ENCODE assay signal across 18 cellular contexts in the genomic region with DNA sequence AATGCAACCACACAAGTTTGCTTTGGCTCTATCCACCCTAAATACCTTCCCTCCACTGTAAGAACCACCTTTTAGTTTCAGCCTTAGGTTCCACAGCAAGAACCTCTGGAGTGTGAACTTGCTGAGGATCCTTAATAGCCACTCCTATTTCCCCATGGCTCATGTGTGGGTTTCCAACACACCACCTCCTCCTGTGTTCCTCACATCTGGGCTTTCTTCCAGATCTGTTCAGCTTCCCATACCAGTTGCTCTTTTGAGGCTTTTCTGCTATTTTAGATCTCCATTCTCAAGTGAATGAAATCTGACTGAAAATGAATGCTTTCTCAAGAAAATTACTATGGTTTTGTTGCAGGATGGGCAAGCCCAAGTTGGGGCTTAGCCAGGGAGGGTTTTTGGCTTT.
"Had no signal": no experiment of that assay in that cellular context is flagged by ENCODE, and none has a peak within 500 bp of the region (broad histone marks: within the 10 kb centered on the region; RNA-seq: fewer than 3 reads in every experiment).

No MANE protein-coding gene starts in this region.

- H3K9me3 Mint-ChIP-seq: activated naive CD8-positive, alpha-beta T cell treated with anti-CD3 and anti-CD28 coated beads, Interleukin-2, amount 10 ng/mL, durations not matched to agents 7 days and 5 days had no signal

- H3K4me1 ChIP-seq: left ventricle myocardium inferior, SJSA1, suprapubic skin, upper lobe of left lung had no signal

- H3K36me3 ChIP-seq: left ventricle myocardium inferior, neutrophil, SJSA1, suprapubic skin, upper lobe of left lung had no signal

- H3K4me3 Mint-ChIP-seq: activated naive CD8-positive, alpha-beta T cell treated with anti-CD3 and anti-CD28 coated beads, Interleukin-2, amount 10 ng/mL, durations not matched to agents 7 days and 5 days; memory B cell; natural killer cell; WTC11 had no signal

- ATAC-seq: natural killer cell; right cardiac atrium; stimulated activated naive CD8-positive, alpha-beta T cell treated with anti-CD3 and anti-CD28 coated beads, Interleukin-15, Interleukin-2, amounts not matched to agents 100 U/mL and 50 U/mL, for 24 hours; WTC11 had no signal

- H3K27me3 ChIP-seq: neutrophil, SJSA1, suprapubic skin, upper lobe of left lung had no signal

- H3K9me3 ChIP-seq: neutrophil, SJSA1, suprapubic skin, upper lobe of left lung had no signal

- H3K36me3 Mint-ChIP-seq: activated naive CD8-positive, alpha-beta T cell treated with anti-CD3 and anti-CD28 coated beads, Interleukin-2, amount 10 ng/mL, durations not matched to agents 7 days and 5 days; memory B cell; natural killer cell had no signal

- FAIRE-seq: kidney had no signal

- H3K27ac Mint-ChIP-seq: activated naive CD8-positive, alpha-beta T cell treated with anti-CD3 and anti-CD28 coated beads, Interleukin-2, amount 10 ng/mL, durations not matched to agents 7 days and 5 days; memory B cell; natural killer cell; WTC11 had no signal

- H3K4me1 Mint-ChIP-seq: activated naive CD8-positive, alpha-beta T cell treated with anti-CD3 and anti-CD28 coated beads, Interleukin-2, amount 10 ng/mL, durations not matched to agents 7 days and 5 days; memory B cell; natural killer cell had no signal

- H3K27ac ChIP-seq: dorsolateral prefrontal cortex, left ventricle myocardium inferior, neutrophil, SJSA1, suprapubic skin, upper lobe of left lung had no signal

- H3K4me2 ChIP-seq: smooth muscle cell had no signal

- H3K4me3 ChIP-seq: dorsolateral prefrontal cortex, left ventricle myocardium inferior, SJSA1, smooth muscle cell, suprapubic skin, upper lobe of left lung had no signal

- DNase-seq: activated CD4-positive, alpha-beta T cell treated with anti-CD3 and anti-CD28 coated beads for 48 hours; activated CD8-positive, alpha-beta memory T cell treated with anti-CD3 and anti-CD28 coated beads, Interleukin-2, amount 50 U/mL, for 48 hours; activated gamma-delta T cell treated with Interleukin-2 at 50 U/mL for 16 hours; activated naive CD8-positive, alpha-beta T cell treated with anti-CD3 and anti-CD28 coated beads, Interleukin-2, amount 10 ng/mL, durations not matched to agents 7 days and 5 days; dorsolateral prefrontal cortex; erythroblast; kidney; left ventricle myocardium inferior; natural killer cell; right cardiac atrium; stimulated activated naive CD8-positive, alpha-beta T cell treated with anti-CD3 and anti-CD28 coated beads, Interleukin-15, Interleukin-2, amounts not matched to agents 100 U/mL and 50 U/mL, for 24 hours had no signal
